In genomic region chr3:138308783-138309182, GRCh38 we compare ENCODE assay signal across 36 cellular contexts. TPM values are rescaled to one million over a fixed set of nuclear protein-coding genes. Genes with fewer than 3 reads are reported as not detected.
"Had no signal": no experiment of that assay in that cellular context is flagged by ENCODE, and none has a peak within 500 bp of the region (broad histone marks: within the 10 kb centered on the region; RNA-seq: fewer than 3 reads in every experiment).

No MANE protein-coding gene starts in this region.

- FAIRE-seq: astrocyte, colon, TTC549 had no signal

- H3K27ac ChIP-seq: adrenal gland, body of pancreas, brain microvascular endothelial cell, breast epithelium, VCaP had no signal

- H3K4me1 ChIP-seq: adrenal gland, body of pancreas, breast epithelium had no signal

- H3K27me3 ChIP-seq: adrenal gland, body of pancreas, brain microvascular endothelial cell, breast epithelium had no signal

- H3K9me3 ChIP-seq: adrenal gland had no signal

- DNase-seq: activated B cell treated with CpG ODN at 0.5 μM for 24 hours; activated CD4-positive, alpha-beta memory T cell treated with anti-CD3 and anti-CD28 coated beads for 36 hours; activated CD4-positive, alpha-beta T cell treated with anti-CD3 and anti-CD28 coated beads for 4 hours; activated CD4-positive, alpha-beta T cell treated with anti-CD3 and anti-CD28 coated beads, Interleukin-2, amount 10 ng/mL, durations not matched to agents 24 days and 14 days; activated CD4-positive, alpha-beta T cell treated with anti-CD3 and anti-CD28 coated beads, Interleukin-2, amount 50 U/mL, for 1 hour; activated CD4-positive, alpha-beta T cell treated with anti-CD3 and anti-CD28 coated beads, Interleukin-2, amount 50 U/mL, for 4 hours; activated CD4-positive, CD25-positive, alpha-beta regulatory T cell treated with anti-CD3 and anti-CD28 coated beads, Interleukin-2, amount 50 U/mL, for 72 hours; activated CD8-positive, alpha-beta memory T cell treated with anti-CD3 and anti-CD28 coated beads, Interleukin-2, amount 50 U/mL, for 4 hours; activated CD8-positive, alpha-beta T cell treated with anti-CD3 and anti-CD28 coated beads for 36 hours; activated effector memory CD4-positive, alpha-beta T cell treated with anti-CD3 and anti-CD28 coated beads, Interleukin-2, amount 50 U/mL, for 16 hours; activated gamma-delta T cell treated with Interleukin-2 at 50 U/mL for 16 hours; activated naive CD4-positive, alpha-beta T cell; activated naive CD4-positive, alpha-beta T cell treated with anti-CD3 and anti-CD28 coated beads for 36 hours; activated naive CD4-positive, alpha-beta T cell treated with anti-CD3 and anti-CD28 coated beads, Interleukin-2, amount 50 U/mL, for 16 hours; activated naive CD8-positive, alpha-beta T cell treated with anti-CD3 and anti-CD28 coated beads for 36 hours; activated T-cell treated with anti-CD3 and anti-CD28 coated beads for 4 hours; activated T-cell treated with anti-CD3 and anti-CD28 coated beads, Interleukin-2, amount 50 U/mL, for 1 hour; activated T-cell treated with anti-CD3 and anti-CD28 coated beads, Interleukin-2, amount 50 U/mL, for 4 hours; activated T-cell treated with anti-CD3 and anti-CD28 coated beads, Interleukin-2, amount 50 U/mL, for 72 hours; adrenal gland; amniotic stem cell; aorta; body of pancreas; brain microvascular endothelial cell; central memory CD4-positive, alpha-beta T cell; T-helper 2 cell; T-helper 9 cell had no signal

- H3K36me3 ChIP-seq: adrenal gland, brain microvascular endothelial cell, breast epithelium had no signal

- H3K4me3 ChIP-seq: adrenal gland, body of pancreas, breast epithelium had no signal

- ATAC-seq: activated CD8-positive, alpha-beta T cell treated with anti-CD3 and anti-CD28 coated beads for 36 hours; activated naive CD4-positive, alpha-beta T cell treated with anti-CD3 and anti-CD28 coated beads, Interleukin-2, amount 50 U/mL, for 72 hours; activated T-cell treated with anti-CD3 and anti-CD28 coated beads, Interleukin-2, amount 50 U/mL, for 4 hours; activated T-cell treated with anti-CD3 and anti-CD28 coated beads, Interleukin-2, amount 50 U/mL, for 72 hours; activated T-helper 17 cell treated with anti-CD3 and anti-CD28 coated beads, Interleukin-2, amount 50 U/mL, for 72 hours; body of pancreas had no signal

RNA-seq across cellular contexts. Expression of gene NME9, which starts 20.9 kb away (rescaled TPM):
- total RNA-seq: activated B cell treated with CpG ODN at 0.5 μM for 24 hours; activated CD4-positive, alpha-beta T cell treated with anti-CD3 and anti-CD28 coated beads, Interleukin-2, amount 10 ng/mL, durations not matched to agents 24 days and 14 days; activated naive CD8-positive, alpha-beta T cell treated with anti-CD3 and anti-CD28 coated beads for 36 hours; activated T-cell treated with anti-CD3 and anti-CD28 coated beads, Interleukin-2, amount 50 U/mL, for 4 hours; activated T-helper 1 cell treated with anti-CD3 and anti-CD28 coated beads, Interleukin-12 subunit alpha, Interleukin-12 subunit beta, Interleukin-2, Interleukin-4 antibody, amounts not matched to agents 30 ng/mL and 10 ng/mL and 1 ng/mL, durations not matched to agents 14 hours and 24 hours and 36 hours; cardiac septum had no signal

RNA-seq across cellular contexts. Expression of gene MRAS, which starts 39.6 kb away (rescaled TPM):
- total RNA-seq: activated CD4-positive, alpha-beta T cell treated with anti-CD3 and anti-CD28 coated beads, Interleukin-2, amount 10 ng/mL, durations not matched to agents 24 days and 14 days had no signal
